In the genomic region with DNA sequence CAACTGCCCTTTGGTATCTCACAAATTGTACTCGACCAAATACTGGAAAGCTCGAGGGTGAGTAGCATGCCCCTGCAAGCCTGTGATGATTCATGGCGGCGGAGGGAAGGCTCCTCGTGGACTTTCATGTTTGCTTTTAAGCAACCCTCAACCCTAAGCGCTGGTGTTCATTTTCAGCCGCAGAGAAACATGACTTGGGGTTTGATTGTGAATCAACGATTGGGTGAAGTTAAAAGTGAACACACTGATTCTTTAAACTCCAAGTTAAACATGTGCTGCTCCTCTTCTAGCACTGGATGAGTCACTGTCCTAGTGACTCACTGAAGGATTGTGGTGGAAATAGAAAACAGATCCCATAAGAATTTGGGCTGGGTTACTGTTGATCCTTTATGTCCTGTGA, we compare ENCODE assay signal across 9 cellular contexts. TPM values are rescaled to one million over a fixed set of nuclear protein-coding genes. Genes with fewer than 3 reads are reported as not detected.
DNase-seq lines count a peak whose midpoint lies in the region; ATAC-seq and TF ChIP-seq lines count a peak whose summit lies in the region.
"Had no signal": no experiment of that assay in that cellular context is flagged by ENCODE, and none has a peak within 500 bp of the region (broad histone marks: within the 10 kb centered on the region; RNA-seq: fewer than 3 reads in every experiment).

No MANE protein-coding gene starts in this region.

- H3K27ac Mint-ChIP-seq in GM23338, result no peak overlapping the region

- H3F3A ChIP-seq in GM23338 (replicated peaks; ENCODE audit: low read depth), result no peaks in the 10 kb centered on the region

- ATAC-seq in upper lobe of right lung (no peak), GM23338 (no peak), HG02981 (IDR thresholded peaks at IDR 0.05; ENCODE audit: unreplicated experiment) (no peak)

- H3K9me3 Mint-ChIP-seq in GM23338, result no peaks in the 10 kb centered on the region

- H3K27me3 ChIP-seq in transverse colon (no peaks in the 10 kb centered on the region), upper lobe of right lung (no peaks in the 10 kb centered on the region), GM23338 (ENCODE audit: insufficient read depth) (no peaks in the 10 kb centered on the region)

- no peaks in the 10 kb centered on the region for H3K9me2 ChIP-seq in GM23338 (ENCODE audit: insufficient read depth)

- no peak for TF ChIP-seq EP300 in transverse colon (IDR thresholded peaks at IDR 0.05; ENCODE audit: low read depth)

- H3K4me3 ChIP-seq in transverse colon (no peak overlapping the region), upper lobe of right lung (no peak overlapping the region), GM23338 (no peak overlapping the region)

- H3K9me3 ChIP-seq in transverse colon, result no peaks in the 10 kb centered on the region
- H3K9me3 ChIP-seq in upper lobe of right lung, result no peaks in the 10 kb centered on the region

- no peak overlapping the region for H2AFZ ChIP-seq in GM23338

- H3K79me2 ChIP-seq in GM23338 (replicated peaks; ENCODE audit: insufficient read depth), result no peaks in the 10 kb centered on the region

- in situ Hi-C loops in transverse colon (cut with MboI; ENCODE audit: low pct_ligation_motif_present in 1 of 4, low pct_unique_long_range_greater_than_20kb in 1 of 4, low sequenced_read_pairs in 3 of 4), result no loop called here

- H3K4me1 ChIP-seq in transverse colon (peaks cover 0 to 14% (median 0%) of the 10 kb centered on the region in 4 donors), upper lobe of right lung (no peaks in the 10 kb centered on the region), GM23338 (ENCODE audit: insufficient read depth) (no peaks in the 10 kb centered on the region)

- peak overlapping the region; percentile 49 to 69 (median 67) for H3K27ac ChIP-seq in transverse colon
- no peak overlapping the region for H3K27ac ChIP-seq in upper lobe of right lung
- no peak overlapping the region for H3K27ac ChIP-seq in GM23338 (ENCODE audit: low read depth)

- DNase-seq in activated naive CD4-positive, alpha-beta T cell treated with Interleukin-2 at 50 U/mL for 16 hours, result peak; percentile 41
- DNase-seq in activated naive CD4-positive, alpha-beta T cell treated with anti-CD3 and anti-CD28 coated beads, Interleukin-2, amount 50 U/mL, for 16 hours, result no peak
- DNase-seq in T1000 (lab: John Stamatoyannopoulos, UW) (peak; percentile 73), foreskin melanocyte (peak; percentile 97), transverse colon (no peak), upper lobe of right lung (no peak), GM23338 (ENCODE audit: low spot score) (no peak)
- DNase-seq: DND-41 had no signal

- WGBS in transverse colon (ENCODE audit: low coverage in 1 of 2), 2 donors, result 54% methylated on average over 8 of the region's 8 CpGs; no CpG with 5 or more reads in 1 of the 2 donors

- H4K20me1 ChIP-seq in GM23338 (replicated peaks; ENCODE audit: insufficient read depth), result no peaks in the 10 kb centered on the region

- no peaks in the 10 kb centered on the region for H3K36me3 ChIP-seq in transverse colon
- H3K36me3 ChIP-seq in upper lobe of right lung, result no peaks in the 10 kb centered on the region
- no peaks in the 10 kb centered on the region; the same call in 1 of the 2 replicates for H3K36me3 ChIP-seq in GM23338 (ENCODE audit: insufficient read depth)

- H3K4me1 Mint-ChIP-seq in GM23338, result peaks cover 4% of the 10 kb centered on the region; the same call in 1 of the 3 replicates

- TF ChIP-seq CTCF in transverse colon (IDR thresholded peaks at IDR 0.05) (no peak), upper lobe of right lung (IDR thresholded peaks at IDR 0.05) (no peak), GM23338 (conservative IDR thresholded peaks at IDR 0.05; ENCODE audit: low read depth in 2 of 2) (no peak)

- no peak for TF ChIP-seq POLR2A in transverse colon (IDR thresholded peaks at IDR 0.05)

- no peak overlapping the region for H3K4me2 ChIP-seq in GM23338

- H3K27me3 Mint-ChIP-seq in GM23338 (ENCODE audit: insufficient read depth, low read depth, poor library complexity), result no peaks in the 10 kb centered on the region

- no peak overlapping the region for H3K4me3 Mint-ChIP-seq in GM23338

- H3K36me3 Mint-ChIP-seq in GM23338 (ENCODE audit: low read depth), result no peaks in the 10 kb centered on the region

- intact Hi-C loops in transverse colon (cut with DNase I; ENCODE audit: low total_unique reads), result no loop called here
- intact Hi-C loops in upper lobe of right lung (cut with DNase I), result no loop called here

TF ChIP-seq in GM23338, 12 proteins besides CTCF, POLR2A, EP300 and RAD21 (continues in another document):
- TF ChIP-seq POLR2AphosphoS5 (IDR thresholded peaks at IDR 0.05; ENCODE audit: low read depth) (no peak), CREB1 (CRISPR knock-in tag; IDR thresholded peaks at IDR 0.05; ENCODE audit: low read depth) (no peak), EZH2phosphoT487 (IDR thresholded peaks at IDR 0.05; ENCODE audit: unreplicated experiment) (no peak), JUNB (IDR thresholded peaks at IDR 0.05; ENCODE audit: unreplicated experiment) (no peak)
- TF ChIP-seq, protein P1, sequence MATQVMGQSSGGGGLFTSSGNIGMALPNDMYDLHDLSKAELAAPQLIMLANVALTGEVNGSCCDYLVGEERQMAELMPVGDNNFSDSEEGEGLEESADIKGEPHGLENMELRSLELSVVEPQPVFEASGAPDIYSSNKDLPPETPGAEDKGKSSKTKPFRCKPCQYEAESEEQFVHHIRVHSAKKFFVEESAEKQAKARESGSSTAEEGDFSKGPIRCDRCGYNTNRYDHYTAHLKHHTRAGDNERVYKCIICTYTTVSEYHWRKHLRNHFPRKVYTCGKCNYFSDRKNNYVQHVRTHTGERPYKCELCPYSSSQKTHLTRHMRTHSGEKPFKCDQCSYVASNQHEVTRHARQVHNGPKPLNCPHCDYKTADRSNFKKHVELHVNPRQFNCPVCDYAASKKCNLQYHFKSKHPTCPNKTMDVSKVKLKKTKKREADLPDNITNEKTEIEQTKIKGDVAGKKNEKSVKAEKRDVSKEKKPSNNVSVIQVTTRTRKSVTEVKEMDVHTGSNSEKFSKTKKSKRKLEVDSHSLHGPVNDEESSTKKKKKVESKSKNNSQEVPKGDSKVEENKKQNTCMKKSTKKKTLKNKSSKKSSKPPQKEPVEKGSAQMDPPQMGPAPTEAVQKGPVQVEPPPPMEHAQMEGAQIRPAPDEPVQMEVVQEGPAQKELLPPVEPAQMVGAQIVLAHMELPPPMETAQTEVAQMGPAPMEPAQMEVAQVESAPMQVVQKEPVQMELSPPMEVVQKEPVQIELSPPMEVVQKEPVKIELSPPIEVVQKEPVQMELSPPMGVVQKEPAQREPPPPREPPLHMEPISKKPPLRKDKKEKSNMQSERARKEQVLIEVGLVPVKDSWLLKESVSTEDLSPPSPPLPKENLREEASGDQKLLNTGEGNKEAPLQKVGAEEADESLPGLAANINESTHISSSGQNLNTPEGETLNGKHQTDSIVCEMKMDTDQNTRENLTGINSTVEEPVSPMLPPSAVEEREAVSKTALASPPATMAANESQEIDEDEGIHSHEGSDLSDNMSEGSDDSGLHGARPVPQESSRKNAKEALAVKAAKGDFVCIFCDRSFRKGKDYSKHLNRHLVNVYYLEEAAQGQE (IDR thresholded peaks at IDR 0.05; ENCODE audit: unreplicated experiment), result no peak

RNA-seq across cellular contexts. Expression of a gene that starts 8.3 kb away (rescaled TPM):
- total RNA-seq in transverse colon, result 1 to 10 TPM; 1.9 to 7.4 (median 4.8) TPM
- 22.1 TPM for total RNA-seq in upper lobe of right lung
- 5.3 and 6.0 TPM in 2 replicates for total RNA-seq in GM23338 (2014; rRNA removed; shearing (Covaris generic))
- polyA plus RNA-seq in GM23338 (2016; fragmentation: Nextera tagmentation; extraction: Ambion mirVana), result 0.92 and 1.1 TPM in 2 replicates

RNA-seq across cellular contexts. Expression of a gene that starts 50.5 kb away (rescaled TPM):
- total RNA-seq in transverse colon (10 to 100 TPM; 13.7 to 57.3 (median 32.8) TPM), upper lobe of right lung (26.5 TPM)
- 14.9 and 17.7 TPM in 2 replicates for total RNA-seq in GM23338 (2014; rRNA removed; shearing (Covaris generic))
- 8.3 and 9.2 TPM in 2 replicates for polyA plus RNA-seq in GM23338 (2016; fragmentation: Nextera tagmentation; extraction: Ambion mirVana)

Comparison
In these comparisons a context has a peak if more than half of its experiments do, and no peak if none do; other contexts are left out.
1. DNase-seq: peak in activated naive CD4-positive, alpha-beta T cell treated with Interleukin-2 at 50 U/mL for 16 hours (single experiment), T1000 (single experiment) and foreskin melanocyte (single experiment); none in activated naive CD4-positive, alpha-beta T cell treated with anti-CD3 and anti-CD28 coated beads, Interleukin-2, amount 50 U/mL, for 16 hours (single experiment), transverse colon (single experiment), upper lobe of right lung (single experiment) and GM23338 (single experiment).
2. H3K27ac ChIP-seq: peak in transverse colon (4 of 4); none in upper lobe of right lung (single experiment) and GM23338 (single experiment).